Comparison of ENCODE assay signal across 1 cellular context in genomic region chr12:121781751-121782615, GRCh38.
TF ChIP-seq lines count a peak whose summit lies in the region.

No MANE protein-coding gene starts in this region.

TF ChIP-seq in K562, 482 proteins besides CTCF, POLR2A, EP300 and RAD21 (continues in another document):
- TF ChIP-seq KDM1A (IDR thresholded peaks at IDR 0.05), result peak; percentile 95 to 96
- 0 out of 2 replicates have a peak, but pooled peaks have one; percentile 21 for TF ChIP-seq ATF7 (IDR thresholded peaks at IDR 0.05)
- TF ChIP-seq HMG20B (CRISPR knock-in tag; IDR thresholded peaks at IDR 0.05), result no peak
- TF ChIP-seq MECOM (CRISPR knock-in tag; IDR thresholded peaks at IDR 0.05), result no peak
- TF ChIP-seq SMARCA4 (IDR thresholded peaks at IDR 0.05), result peak; percentile 60; the same call in 1 of the 2 replicates
- TF ChIP-seq CC2D1A (IDR thresholded peaks at IDR 0.05), result peak; percentile 52; the same call in 1 of the 2 replicates
- TF ChIP-seq, protein P1, sequence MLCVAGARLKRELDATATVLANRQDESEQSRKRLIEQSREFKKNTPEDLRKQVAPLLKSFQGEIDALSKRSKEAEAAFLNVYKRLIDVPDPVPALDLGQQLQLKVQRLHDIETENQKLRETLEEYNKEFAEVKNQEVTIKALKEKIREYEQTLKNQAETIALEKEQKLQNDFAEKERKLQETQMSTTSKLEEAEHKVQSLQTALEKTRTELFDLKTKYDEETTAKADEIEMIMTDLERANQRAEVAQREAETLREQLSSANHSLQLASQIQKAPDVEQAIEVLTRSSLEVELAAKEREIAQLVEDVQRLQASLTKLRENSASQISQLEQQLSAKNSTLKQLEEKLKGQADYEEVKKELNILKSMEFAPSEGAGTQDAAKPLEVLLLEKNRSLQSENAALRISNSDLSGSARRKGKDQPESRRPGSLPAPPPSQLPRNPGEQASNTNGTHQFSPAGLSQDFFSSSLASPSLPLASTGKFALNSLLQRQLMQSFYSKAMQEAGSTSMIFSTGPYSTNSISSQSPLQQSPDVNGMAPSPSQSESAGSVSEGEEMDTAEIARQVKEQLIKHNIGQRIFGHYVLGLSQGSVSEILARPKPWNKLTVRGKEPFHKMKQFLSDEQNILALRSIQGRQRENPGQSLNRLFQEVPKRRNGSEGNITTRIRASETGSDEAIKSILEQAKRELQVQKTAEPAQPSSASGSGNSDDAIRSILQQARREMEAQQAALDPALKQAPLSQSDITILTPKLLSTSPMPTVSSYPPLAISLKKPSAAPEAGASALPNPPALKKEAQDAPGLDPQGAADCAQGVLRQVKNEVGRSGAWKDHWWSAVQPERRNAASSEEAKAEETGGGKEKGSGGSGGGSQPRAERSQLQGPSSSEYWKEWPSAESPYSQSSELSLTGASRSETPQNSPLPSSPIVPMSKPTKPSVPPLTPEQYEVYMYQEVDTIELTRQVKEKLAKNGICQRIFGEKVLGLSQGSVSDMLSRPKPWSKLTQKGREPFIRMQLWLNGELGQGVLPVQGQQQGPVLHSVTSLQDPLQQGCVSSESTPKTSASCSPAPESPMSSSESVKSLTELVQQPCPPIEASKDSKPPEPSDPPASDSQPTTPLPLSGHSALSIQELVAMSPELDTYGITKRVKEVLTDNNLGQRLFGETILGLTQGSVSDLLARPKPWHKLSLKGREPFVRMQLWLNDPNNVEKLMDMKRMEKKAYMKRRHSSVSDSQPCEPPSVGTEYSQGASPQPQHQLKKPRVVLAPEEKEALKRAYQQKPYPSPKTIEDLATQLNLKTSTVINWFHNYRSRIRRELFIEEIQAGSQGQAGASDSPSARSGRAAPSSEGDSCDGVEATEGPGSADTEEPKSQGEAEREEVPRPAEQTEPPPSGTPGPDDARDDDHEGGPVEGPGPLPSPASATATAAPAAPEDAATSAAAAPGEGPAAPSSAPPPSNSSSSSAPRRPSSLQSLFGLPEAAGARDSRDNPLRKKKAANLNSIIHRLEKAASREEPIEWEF (CRISPR knock-in tag; IDR thresholded peaks at IDR 0.05), result 0 out of 2 replicates have a peak, but pooled peaks have one; percentile 35
- peak; percentile 71 for TF ChIP-seq CEBPB (tag; IDR thresholded peaks at IDR 0.05)
- peak; percentile 84 for TF ChIP-seq ARID1B (IDR thresholded peaks at IDR 0.05)
- peak; percentile 16; the same call in 1 of the 2 replicates for TF ChIP-seq CXXC5 (CRISPR knock-in tag; IDR thresholded peaks at IDR 0.05)
- TF ChIP-seq TRIM24 (IDR thresholded peaks at IDR 0.05), result peak; percentile 49 to 63; a peak in 2 of 4 replicates
- peak; percentile 37; the same call in 1 of the 2 replicates for TF ChIP-seq CEBPG (CRISPR knock-in tag; IDR thresholded peaks at IDR 0.05)
- no peak for TF ChIP-seq CEBPG (tag; conservative IDR thresholded peaks at IDR 0.05 in 1 of 2, IDR thresholded peaks at IDR 0.05 in 1 of 2)
- peak; percentile 45; the same call in 1 of the 2 replicates for TF ChIP-seq SOX6 (IDR thresholded peaks at IDR 0.05)
- no peak for TF ChIP-seq ZNF121 (CRISPR knock-in tag; conservative IDR thresholded peaks at IDR 0.05)
- TF ChIP-seq HCFC1 (IDR thresholded peaks at IDR 0.05; ENCODE audit: low read depth, low read length), result no peak
- TF ChIP-seq RNF219 (CRISPR knock-in tag; IDR thresholded peaks at IDR 0.05), result no peak
- peak; percentile 76; the same call in 1 of the 2 replicates for TF ChIP-seq HDAC2 (IDR thresholded peaks at IDR 0.05)
- TF ChIP-seq ETS1 (conservative IDR thresholded peaks at IDR 0.05; ENCODE audit: control insufficient read depth, low read depth, low read length), result peak; percentile 68
- peak; percentile 22; the same call in 1 of the 2 replicates for TF ChIP-seq RNF2 (IDR thresholded peaks at IDR 0.05)
- TF ChIP-seq ATF3 (IDR thresholded peaks at IDR 0.05), result peak; percentile 21; the same call in 1 of the 2 replicates
- no peak for TF ChIP-seq ATF3 (CRISPR knock-in tag; conservative IDR thresholded peaks at IDR 0.05)
- TF ChIP-seq MTA2 (IDR thresholded peaks at IDR 0.05; ENCODE audit: low read depth), result peak; percentile 63
- TF ChIP-seq ZC3H11A (IDR thresholded peaks at IDR 0.05; ENCODE audit: low read depth, low read length), result no peak
- peak; percentile 79; the same call in 1 of the 2 replicates for TF ChIP-seq DPF2 (IDR thresholded peaks at IDR 0.05)
- TF ChIP-seq RCOR1 (IDR thresholded peaks at IDR 0.05; ENCODE audit: borderline replicate concordance in 1 of 2, low read depth in 2 of 2, low read length in 2 of 2), result peak; percentile 38 to 76; a peak in 2 of 4 replicates
- peak; percentile 40 for TF ChIP-seq MEIS2 (IDR thresholded peaks at IDR 0.05; ENCODE audit: partially characterized antibody)
- no peak for TF ChIP-seq KDM5B (IDR thresholded peaks at IDR 0.05; ENCODE audit: insufficient replicate concordance, low read depth, low read length)
- TF ChIP-seq PML (IDR thresholded peaks at IDR 0.05; ENCODE audit: low read length), result peak; percentile 77
- TF ChIP-seq ZBTB7A (IDR thresholded peaks at IDR 0.05; ENCODE audit: borderline replicate concordance, control insufficient read depth, low read depth, low read length), result peak; percentile 85
- TF ChIP-seq ZNF512 (tag; IDR thresholded peaks at IDR 0.05), result no peak
- TF ChIP-seq SMARCE1 (IDR thresholded peaks at IDR 0.05), result peak; percentile 70; the same call in 1 of the 2 replicates
- peak; percentile 26; the same call in 1 of the 2 replicates for TF ChIP-seq ZNF395 (CRISPR knock-in tag; IDR thresholded peaks at IDR 0.05)
- TF ChIP-seq TFAP4 (CRISPR knock-in tag; IDR thresholded peaks at IDR 0.05; ENCODE audit: borderline replicate concordance), result peak; percentile 36; the same call in 1 of the 2 replicates
- TF ChIP-seq FOSL1 (tag; conservative IDR thresholded peaks at IDR 0.05), result peak; percentile 55; the same call in 1 of the 2 replicates
- no peak for TF ChIP-seq MYNN (IDR thresholded peaks at IDR 0.05)
- TF ChIP-seq MYNN (CRISPR knock-in tag; IDR thresholded peaks at IDR 0.05), result no peak
- TF ChIP-seq CBFA2T2 (conservative IDR thresholded peaks at IDR 0.05), result peak; percentile 93
- TF ChIP-seq CBFA2T3 (IDR thresholded peaks at IDR 0.05), result peak; percentile 96
- TF ChIP-seq, protein P2, sequence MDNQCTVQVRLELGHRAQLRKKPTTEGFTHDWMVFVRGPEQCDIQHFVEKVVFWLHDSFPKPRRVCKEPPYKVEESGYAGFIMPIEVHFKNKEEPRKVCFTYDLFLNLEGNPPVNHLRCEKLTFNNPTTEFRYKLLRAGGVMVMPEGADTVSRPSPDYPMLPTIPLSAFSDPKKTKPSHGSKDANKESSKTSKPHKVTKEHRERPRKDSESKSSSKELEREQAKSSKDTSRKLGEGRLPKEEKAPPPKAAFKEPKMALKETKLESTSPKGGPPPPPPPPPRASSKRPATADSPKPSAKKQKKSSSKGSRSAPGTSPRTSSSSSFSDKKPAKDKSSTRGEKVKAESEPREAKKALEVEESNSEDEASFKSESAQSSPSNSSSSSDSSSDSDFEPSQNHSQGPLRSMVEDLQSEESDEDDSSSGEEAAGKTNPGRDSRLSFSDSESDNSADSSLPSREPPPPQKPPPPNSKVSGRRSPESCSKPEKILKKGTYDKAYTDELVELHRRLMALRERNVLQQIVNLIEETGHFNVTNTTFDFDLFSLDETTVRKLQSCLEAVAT (IDR thresholded peaks at IDR 0.05), result 0 out of 4 replicates have a peak, but pooled peaks of 1 of the 2 experiments have one; percentile 24
- 0 out of 2 replicates have a peak, but pooled peaks have one; percentile 14 for TF ChIP-seq GATAD2A (IDR thresholded peaks at IDR 0.05)
- TF ChIP-seq SNRNP70 (optimal IDR thresholded peaks at IDR 0.05; ENCODE audit: low read depth, low read length), result no peak
- TF ChIP-seq GATA2 (CRISPR knock-in tag; IDR thresholded peaks at IDR 0.05), result peak; percentile 58
- TF ChIP-seq HDAC1 (IDR thresholded peaks at IDR 0.05), result peak in 1 of 2 experiments; percentile 78; a peak in 1 of 4 replicates
- peak; percentile 37; the same call in 1 of the 2 replicates for TF ChIP-seq FOXM1 (IDR thresholded peaks at IDR 0.05; ENCODE audit: low read depth)
- TF ChIP-seq FOXM1 (CRISPR knock-in tag; IDR thresholded peaks at IDR 0.05; ENCODE audit: low read depth), result no peak
- TF ChIP-seq SMAD4 (CRISPR knock-in tag; conservative IDR thresholded peaks at IDR 0.05), result 0 out of 2 replicates have a peak, but pooled peaks have one; percentile 28
- no peak for TF ChIP-seq BACH1 (tag; IDR thresholded peaks at IDR 0.05)
- 0 out of 2 replicates have a peak, but pooled peaks have one; percentile 52 for TF ChIP-seq LCOR (CRISPR knock-in tag; IDR thresholded peaks at IDR 0.05)
- peak in 1 of 3 experiments; percentile 26; a peak in 1 of 6 replicates for TF ChIP-seq ZBTB11 (CRISPR knock-in tag; IDR thresholded peaks at IDR 0.05)
